In genomic region chr2:112700004-112700667, GRCh38 we compare ENCODE assay signal across 1 cellular context.
A peak's percentile ranks its signal among the peaks of the same experiment; 100 is the strongest.
TF ChIP-seq lines count a peak whose summit lies in the region.

No MANE protein-coding gene starts in this region.

TF ChIP-seq in K562, 482 proteins besides CTCF, POLR2A, EP300 and RAD21 (continued from another document):
- TF ChIP-seq, protein P1, sequence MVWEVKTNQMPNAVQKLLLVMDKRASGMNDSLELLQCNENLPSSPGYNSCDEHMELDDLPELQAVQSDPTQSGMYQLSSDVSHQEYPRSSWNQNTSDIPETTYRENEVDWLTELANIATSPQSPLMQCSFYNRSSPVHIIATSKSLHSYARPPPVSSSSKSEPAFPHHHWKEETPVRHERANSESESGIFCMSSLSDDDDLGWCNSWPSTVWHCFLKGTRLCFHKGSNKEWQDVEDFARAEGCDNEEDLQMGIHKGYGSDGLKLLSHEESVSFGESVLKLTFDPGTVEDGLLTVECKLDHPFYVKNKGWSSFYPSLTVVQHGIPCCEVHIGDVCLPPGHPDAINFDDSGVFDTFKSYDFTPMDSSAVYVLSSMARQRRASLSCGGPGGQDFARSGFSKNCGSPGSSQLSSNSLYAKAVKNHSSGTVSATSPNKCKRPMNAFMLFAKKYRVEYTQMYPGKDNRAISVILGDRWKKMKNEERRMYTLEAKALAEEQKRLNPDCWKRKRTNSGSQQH (CRISPR knock-in tag; IDR thresholded peaks at IDR 0.05): no peak
- no peak for TF ChIP-seq ZNF764 (CRISPR knock-in tag; IDR thresholded peaks at IDR 0.05; ENCODE audit: low read depth)
- TF ChIP-seq TBP (optimal IDR thresholded peaks at IDR 0.05; ENCODE audit: low read depth, low read length): no peak
- TF ChIP-seq, protein P2, sequence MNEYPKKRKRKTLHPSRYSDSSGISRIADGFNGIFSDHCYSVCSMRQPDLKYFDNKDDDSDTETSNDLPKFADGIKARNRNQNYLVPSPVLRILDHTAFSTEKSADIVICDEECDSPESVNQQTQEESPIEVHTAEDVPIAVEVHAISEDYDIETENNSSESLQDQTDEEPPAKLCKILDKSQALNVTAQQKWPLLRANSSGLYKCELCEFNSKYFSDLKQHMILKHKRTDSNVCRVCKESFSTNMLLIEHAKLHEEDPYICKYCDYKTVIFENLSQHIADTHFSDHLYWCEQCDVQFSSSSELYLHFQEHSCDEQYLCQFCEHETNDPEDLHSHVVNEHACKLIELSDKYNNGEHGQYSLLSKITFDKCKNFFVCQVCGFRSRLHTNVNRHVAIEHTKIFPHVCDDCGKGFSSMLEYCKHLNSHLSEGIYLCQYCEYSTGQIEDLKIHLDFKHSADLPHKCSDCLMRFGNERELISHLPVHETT (CRISPR knock-in tag; conservative IDR thresholded peaks at IDR 0.05 in 1 of 2, IDR thresholded peaks at IDR 0.05 in 1 of 2): no peak
- TF ChIP-seq SRF (CRISPR knock-in tag; IDR thresholded peaks at IDR 0.05): no peak
- no peak for TF ChIP-seq HSF4 (CRISPR knock-in tag; IDR thresholded peaks at IDR 0.05; ENCODE audit: borderline replicate concordance)
- TF ChIP-seq, protein P3, sequence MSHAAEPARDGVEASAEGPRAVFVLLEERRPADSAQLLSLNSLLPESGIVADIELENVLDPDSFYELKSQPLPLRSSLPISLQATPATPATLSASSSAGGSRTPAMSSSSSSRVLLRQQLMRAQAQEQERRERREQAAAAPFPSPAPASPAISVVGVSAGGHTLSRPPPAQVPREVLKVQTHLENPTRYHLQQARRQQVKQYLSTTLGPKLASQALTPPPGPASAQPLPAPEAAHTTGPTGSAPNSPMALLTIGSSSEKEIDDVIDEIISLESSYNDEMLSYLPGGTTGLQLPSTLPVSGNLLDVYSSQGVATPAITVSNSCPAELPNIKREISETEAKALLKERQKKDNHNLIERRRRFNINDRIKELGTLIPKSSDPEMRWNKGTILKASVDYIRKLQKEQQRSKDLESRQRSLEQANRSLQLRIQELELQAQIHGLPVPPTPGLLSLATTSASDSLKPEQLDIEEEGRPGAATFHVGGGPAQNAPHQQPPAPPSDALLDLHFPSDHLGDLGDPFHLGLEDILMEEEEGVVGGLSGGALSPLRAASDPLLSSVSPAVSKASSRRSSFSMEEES (CRISPR knock-in tag; IDR thresholded peaks at IDR 0.05): peak; percentile 7; the same call in 1 of the 2 replicates
- no peak for TF ChIP-seq CREM (IDR thresholded peaks at IDR 0.05; ENCODE audit: low read depth)
- TF ChIP-seq, protein P4, sequence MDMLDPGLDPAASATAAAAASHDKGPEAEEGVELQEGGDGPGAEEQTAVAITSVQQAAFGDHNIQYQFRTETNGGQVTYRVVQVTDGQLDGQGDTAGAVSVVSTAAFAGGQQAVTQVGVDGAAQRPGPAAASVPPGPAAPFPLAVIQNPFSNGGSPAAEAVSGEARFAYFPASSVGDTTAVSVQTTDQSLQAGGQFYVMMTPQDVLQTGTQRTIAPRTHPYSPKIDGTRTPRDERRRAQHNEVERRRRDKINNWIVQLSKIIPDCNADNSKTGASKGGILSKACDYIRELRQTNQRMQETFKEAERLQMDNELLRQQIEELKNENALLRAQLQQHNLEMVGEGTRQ (CRISPR knock-in tag; IDR thresholded peaks at IDR 0.05): no peak
- TF ChIP-seq NFIC (IDR thresholded peaks at IDR 0.05): peak; percentile 79
- TF ChIP-seq, protein P5, sequence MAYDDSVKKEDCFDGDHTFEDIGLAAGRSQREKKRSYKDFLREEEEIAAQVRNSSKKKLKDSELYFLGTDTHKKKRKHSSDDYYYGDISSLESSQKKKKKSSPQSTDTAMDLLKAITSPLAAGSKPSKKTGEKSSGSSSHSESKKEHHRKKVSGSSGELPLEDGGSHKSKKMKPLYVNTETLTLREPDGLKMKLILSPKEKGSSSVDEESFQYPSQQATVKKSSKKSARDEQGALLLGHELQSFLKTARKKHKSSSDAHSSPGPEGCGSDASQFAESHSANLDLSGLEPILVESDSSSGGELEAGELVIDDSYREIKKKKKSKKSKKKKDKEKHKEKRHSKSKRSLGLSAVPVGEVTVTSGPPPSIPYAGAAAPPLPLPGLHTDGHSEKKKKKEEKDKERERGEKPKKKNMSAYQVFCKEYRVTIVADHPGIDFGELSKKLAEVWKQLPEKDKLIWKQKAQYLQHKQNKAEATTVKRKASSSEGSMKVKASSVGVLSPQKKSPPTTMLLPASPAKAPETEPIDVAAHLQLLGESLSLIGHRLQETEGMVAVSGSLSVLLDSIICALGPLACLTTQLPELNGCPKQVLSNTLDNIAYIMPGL (CRISPR knock-in tag; IDR thresholded peaks at IDR 0.05): no peak
- TF ChIP-seq, protein P6, sequence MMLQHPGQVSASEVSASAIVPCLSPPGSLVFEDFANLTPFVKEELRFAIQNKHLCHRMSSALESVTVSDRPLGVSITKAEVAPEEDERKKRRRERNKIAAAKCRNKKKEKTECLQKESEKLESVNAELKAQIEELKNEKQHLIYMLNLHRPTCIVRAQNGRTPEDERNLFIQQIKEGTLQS (IDR thresholded peaks at IDR 0.05): 0 out of 2 replicates have a peak, but pooled peaks have one; percentile 31
- TF ChIP-seq, protein P6 (CRISPR knock-in tag; conservative IDR thresholded peaks at IDR 0.05): no peak
- no peak for TF ChIP-seq CEBPG (CRISPR knock-in tag; IDR thresholded peaks at IDR 0.05)
- TF ChIP-seq CEBPG (tag; conservative IDR thresholded peaks at IDR 0.05 in 1 of 2, IDR thresholded peaks at IDR 0.05 in 1 of 2): peak; percentile 61 to 86
- TF ChIP-seq SIX5 (IDR thresholded peaks at IDR 0.05; ENCODE audit: borderline replicate concordance in 1 of 2, insufficient read depth in 1 of 2, low read depth in 1 of 2, low read length in 2 of 2): no peak
- no peak for TF ChIP-seq RCOR1 (IDR thresholded peaks at IDR 0.05; ENCODE audit: borderline replicate concordance in 1 of 2, low read depth in 2 of 2, low read length in 2 of 2)
- TF ChIP-seq GABPA (tag; conservative IDR thresholded peaks at IDR 0.05; ENCODE audit: low read depth): no peak
- TF ChIP-seq CEBPB (tag; IDR thresholded peaks at IDR 0.05): peak; percentile 56; the same call in 1 of the 2 replicates
- no peak for TF ChIP-seq ZNF644 (tag; IDR thresholded peaks at IDR 0.05; ENCODE audit: low read depth)
- no peak for TF ChIP-seq KHSRP (IDR thresholded peaks at IDR 0.05)
- peak; percentile 39; the same call in 1 of the 2 replicates for TF ChIP-seq SMARCE1 (IDR thresholded peaks at IDR 0.05)
- TF ChIP-seq MEIS2 (IDR thresholded peaks at IDR 0.05; ENCODE audit: partially characterized antibody): peak; percentile 36
- TF ChIP-seq ZNF384 (IDR thresholded peaks at IDR 0.05; ENCODE audit: low read depth, low read length): no peak
- TF ChIP-seq, protein P7, sequence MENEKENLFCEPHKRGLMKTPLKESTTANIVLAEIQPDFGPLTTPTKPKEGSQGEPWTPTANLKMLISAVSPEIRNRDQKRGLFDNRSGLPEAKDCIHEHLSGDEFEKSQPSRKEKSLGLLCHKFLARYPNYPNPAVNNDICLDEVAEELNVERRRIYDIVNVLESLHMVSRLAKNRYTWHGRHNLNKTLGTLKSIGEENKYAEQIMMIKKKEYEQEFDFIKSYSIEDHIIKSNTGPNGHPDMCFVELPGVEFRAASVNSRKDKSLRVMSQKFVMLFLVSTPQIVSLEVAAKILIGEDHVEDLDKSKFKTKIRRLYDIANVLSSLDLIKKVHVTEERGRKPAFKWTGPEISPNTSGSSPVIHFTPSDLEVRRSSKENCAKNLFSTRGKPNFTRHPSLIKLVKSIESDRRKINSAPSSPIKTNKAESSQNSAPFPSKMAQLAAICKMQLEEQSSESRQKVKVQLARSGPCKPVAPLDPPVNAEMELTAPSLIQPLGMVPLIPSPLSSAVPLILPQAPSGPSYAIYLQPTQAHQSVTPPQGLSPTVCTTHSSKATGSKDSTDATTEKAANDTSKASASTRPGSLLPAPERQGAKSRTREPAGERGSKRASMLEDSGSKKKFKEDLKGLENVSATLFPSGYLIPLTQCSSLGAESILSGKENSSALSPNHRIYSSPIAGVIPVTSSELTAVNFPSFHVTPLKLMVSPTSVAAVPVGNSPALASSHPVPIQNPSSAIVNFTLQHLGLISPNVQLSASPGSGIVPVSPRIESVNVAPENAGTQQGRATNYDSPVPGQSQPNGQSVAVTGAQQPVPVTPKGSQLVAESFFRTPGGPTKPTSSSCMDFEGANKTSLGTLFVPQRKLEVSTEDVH (IDR thresholded peaks at IDR 0.05; ENCODE audit: low read depth, partially characterized antibody): no peak
- no peak for TF ChIP-seq HMGN3 (IDR thresholded peaks at IDR 0.05; ENCODE audit: borderline replicate concordance, extremely low read depth, insufficient read length, low read depth, low read length)
- no peak for TF ChIP-seq THRAP3 (IDR thresholded peaks at IDR 0.05; ENCODE audit: borderline replicate concordance)
- TF ChIP-seq, protein P8, sequence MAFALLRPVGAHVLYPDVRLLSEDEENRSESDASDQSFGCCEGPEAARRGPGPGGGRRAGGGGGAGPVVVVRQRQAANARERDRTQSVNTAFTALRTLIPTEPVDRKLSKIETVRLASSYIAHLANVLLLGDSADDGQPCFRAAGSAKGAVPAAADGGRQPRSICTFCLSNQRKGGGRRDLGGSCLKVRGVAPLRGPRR (CRISPR knock-in tag; IDR thresholded peaks at IDR 0.05): no peak
- TF ChIP-seq MCM2 (IDR thresholded peaks at IDR 0.05; ENCODE audit: low read depth): no peak
- TF ChIP-seq, protein P9, sequence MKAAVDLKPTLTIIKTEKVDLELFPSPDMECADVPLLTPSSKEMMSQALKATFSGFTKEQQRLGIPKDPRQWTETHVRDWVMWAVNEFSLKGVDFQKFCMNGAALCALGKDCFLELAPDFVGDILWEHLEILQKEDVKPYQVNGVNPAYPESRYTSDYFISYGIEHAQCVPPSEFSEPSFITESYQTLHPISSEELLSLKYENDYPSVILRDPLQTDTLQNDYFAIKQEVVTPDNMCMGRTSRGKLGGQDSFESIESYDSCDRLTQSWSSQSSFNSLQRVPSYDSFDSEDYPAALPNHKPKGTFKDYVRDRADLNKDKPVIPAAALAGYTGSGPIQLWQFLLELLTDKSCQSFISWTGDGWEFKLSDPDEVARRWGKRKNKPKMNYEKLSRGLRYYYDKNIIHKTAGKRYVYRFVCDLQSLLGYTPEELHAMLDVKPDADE (conservative IDR thresholded peaks at IDR 0.05; ENCODE audit: control insufficient read depth, low read depth, low read length): no peak
- TF ChIP-seq NR3C1 (CRISPR knock-in tag; IDR thresholded peaks at IDR 0.05): no peak
- no peak for TF ChIP-seq PCBP1 (IDR thresholded peaks at IDR 0.05; ENCODE audit: low read depth, low read length, poor library complexity, severe bottlenecking)
- no peak for TF ChIP-seq NFYB (IDR thresholded peaks at IDR 0.05; ENCODE audit: extremely low read depth, insufficient read length)
- TF ChIP-seq ARID2 (IDR thresholded peaks at IDR 0.05): no peak
- no peak for TF ChIP-seq ZNF140 (CRISPR knock-in tag; IDR thresholded peaks at IDR 0.05)
